15 cellular contexts compared by ENCODE assay signal in genomic region chr6:84026721-84027164, GRCh38. TPM values are rescaled to one million over a fixed set of nuclear protein-coding genes. Genes with fewer than 3 reads are reported as not detected.
DNase-seq lines count a peak whose midpoint lies in the region; ATAC-seq, FAIRE-seq and TF ChIP-seq lines count a peak whose summit lies in the region.
"Had no signal": no experiment of that assay in that cellular context is flagged by ENCODE, and none has a peak within 500 bp of the region (broad histone marks: within the 10 kb centered on the region; RNA-seq: fewer than 3 reads in every experiment).

No MANE protein-coding gene starts in this region.

- H3K4me3 ChIP-seq in GM23338 = no peak overlapping the region
- no peak overlapping the region for H3K4me3 ChIP-seq in adipocyte (ENCODE audit: low read length)
- no peak overlapping the region for H3K4me3 ChIP-seq in keratinocyte (ENCODE audit: control insufficient read depth in 2 of 3, extremely low read depth in 1 of 3, insufficient read depth in 2 of 3, low read depth in 1 of 3, low read length in 3 of 3)
- peak overlapping the region; percentile 19 for H3K4me3 ChIP-seq in suprapubic skin
- H3K4me3 ChIP-seq: right atrium auricular region had no signal

- dilution Hi-C loops in keratinocyte (cut with MboI; ENCODE audit: extremely low pct_ligation_motif_present, low sequenced_read_pairs) = no loop called here

- peaks cover 4% of the 10 kb centered on the region; the same call in 2 of the 3 replicates for H3K9me3 Mint-ChIP-seq in GM23338

- no peaks in the 10 kb centered on the region for H3F3A ChIP-seq in GM23338 (replicated peaks; ENCODE audit: low read depth)

- H3K9me3 ChIP-seq in adipocyte (ENCODE audit: control insufficient read depth, low read length) = no peaks in the 10 kb centered on the region
- no peaks in the 10 kb centered on the region for H3K9me3 ChIP-seq in keratinocyte (ENCODE audit: control insufficient read depth, low read depth, low read length)
- no peaks in the 10 kb centered on the region for H3K9me3 ChIP-seq in suprapubic skin
- H3K9me3 ChIP-seq: right atrium auricular region had no signal

- no peak for TF ChIP-seq EP300 in suprapubic skin (IDR thresholded peaks at IDR 0.05)

- H3K36me3 ChIP-seq in GM23338 (ENCODE audit: insufficient read depth) (no peaks in the 10 kb centered on the region), adipocyte (ENCODE audit: control insufficient read depth, insufficient read depth, low read length, severe bottlenecking) (no peaks in the 10 kb centered on the region), keratinocyte (ENCODE audit: control insufficient read depth in 2 of 2, extremely low read depth in 1 of 2, insufficient read depth in 2 of 2, low read length in 2 of 2) (no peaks in the 10 kb centered on the region), suprapubic skin (no peaks in the 10 kb centered on the region)
- H3K36me3 ChIP-seq: right atrium auricular region had no signal

- H3K27ac Mint-ChIP-seq in GM23338 = no peak overlapping the region
- H3K27ac Mint-ChIP-seq: CD8-positive, alpha-beta T cell; stimulated activated naive B cell treated with anti-CD40 and anti-IgM and Interleukin-4, amounts not matched to agents 10 μg/mL and 1 μg/mL and 100 μg/mL, for 72 hours had no signal

- H3K27me3 ChIP-seq in GM23338 (ENCODE audit: insufficient read depth) (peaks cover 4% of the 10 kb centered on the region; the same call in 1 of the 2 replicates), adipocyte (replicated peaks; ENCODE audit: control insufficient read depth, insufficient read depth, low read length) (no peaks in the 10 kb centered on the region), keratinocyte (ENCODE audit: control insufficient read depth, extremely low read depth, insufficient read depth, low read length) (no peaks in the 10 kb centered on the region), suprapubic skin (no peaks in the 10 kb centered on the region)
- H3K27me3 ChIP-seq: right atrium auricular region had no signal

- FAIRE-seq in keratinocyte (lab: Jason Lieb, UNC) = no peak
- FAIRE-seq: GM18507 had no signal

- DNase-seq in GM23338 (ENCODE audit: low spot score) (no peak), adipocyte (ENCODE audit: low read depth) (peak; percentile 22), keratinocyte (ENCODE audit: low read depth, low spot score) (no peak), suprapubic skin (ENCODE audit: low spot score in 2 of 2) (no peak)
- DNase-seq: activated CD8-positive, alpha-beta memory T cell treated with anti-CD3 and anti-CD28 coated beads for 24 hours; activated gamma-delta T cell treated with Interleukin-2 at 50 U/mL for 16 hours; CD8-positive, alpha-beta T cell; glutamatergic neuron; kidney glomerular epithelial cell; stimulated activated naive B cell treated with anti-CD40 and anti-IgM and Interleukin-4, amounts not matched to agents 10 μg/mL and 1 μg/mL and 100 μg/mL, for 72 hours had no signal

- no peaks in the 10 kb centered on the region for H3K79me2 ChIP-seq in GM23338 (replicated peaks; ENCODE audit: insufficient read depth)
- no peaks in the 10 kb centered on the region for H3K79me2 ChIP-seq in keratinocyte (ENCODE audit: control insufficient read depth, insufficient read depth, low read length)

- H3K4me3 Mint-ChIP-seq in GM23338 = no peak overlapping the region
- H3K4me3 Mint-ChIP-seq: CD8-positive, alpha-beta T cell; stimulated activated naive B cell treated with anti-CD40 and anti-IgM and Interleukin-4, amounts not matched to agents 10 μg/mL and 1 μg/mL and 100 μg/mL, for 72 hours had no signal

- peak overlapping the region; percentile 66 for H2AFZ ChIP-seq in GM23338
- H2AFZ ChIP-seq in keratinocyte (ENCODE audit: control insufficient read depth, low read length) = peak overlapping the region; percentile 42

- no peaks in the 10 kb centered on the region for H3K9me1 ChIP-seq in keratinocyte (ENCODE audit: control insufficient read depth, extremely low read depth, insufficient read depth, low read length)

- no peak overlapping the region for H3K27ac ChIP-seq in GM23338 (ENCODE audit: low read depth)
- no peak overlapping the region for H3K27ac ChIP-seq in keratinocyte (ENCODE audit: control insufficient read depth, insufficient read depth, low read length)
- no peak overlapping the region for H3K27ac ChIP-seq in suprapubic skin

- no peak for TF ChIP-seq POLR2A in suprapubic skin (IDR thresholded peaks at IDR 0.05)

- H3K27me3 Mint-ChIP-seq in GM23338 (ENCODE audit: insufficient read depth, low read depth, poor library complexity) = peaks cover 2% of the 10 kb centered on the region

- H3K4me2 ChIP-seq in GM23338 (no peak overlapping the region), keratinocyte (ENCODE audit: control insufficient read depth, extremely low read depth, insufficient read depth, low read depth, low read length) (peak overlapping the region; percentile 69)

- peaks cover 7% of the 10 kb centered on the region for H3K4me1 ChIP-seq in GM23338 (ENCODE audit: insufficient read depth)
- H3K4me1 ChIP-seq in adipocyte (ENCODE audit: control insufficient read depth, insufficient read depth, low read length) = peaks cover 13% of the 10 kb centered on the region
- peaks cover 19% of the 10 kb centered on the region for H3K4me1 ChIP-seq in keratinocyte (ENCODE audit: control insufficient read depth, extremely low read depth, insufficient read depth, low read length)
- H3K4me1 ChIP-seq in suprapubic skin = peaks cover 20% of the 10 kb centered on the region
- H3K4me1 ChIP-seq: right atrium auricular region had no signal

- H3K4me1 Mint-ChIP-seq in GM23338 = no peaks in the 10 kb centered on the region
- H3K4me1 Mint-ChIP-seq: stimulated activated naive B cell treated with anti-CD40 and anti-IgM and Interleukin-4, amounts not matched to agents 10 μg/mL and 1 μg/mL and 100 μg/mL, for 72 hours had no signal

- H4K20me1 ChIP-seq in GM23338 (replicated peaks; ENCODE audit: insufficient read depth) (no peaks in the 10 kb centered on the region), keratinocyte (ENCODE audit: control insufficient read depth, extremely low read depth, insufficient read depth, low read length) (no peaks in the 10 kb centered on the region)

- TF ChIP-seq CTCF in GM23338 (conservative IDR thresholded peaks at IDR 0.05; ENCODE audit: low read depth in 2 of 2) (no peak), keratinocyte (optimal IDR thresholded peaks at IDR 0.05 in 1 of 3, IDR thresholded peaks at IDR 0.05 in 1 of 3, conservative IDR thresholded peaks at IDR 0.05 in 1 of 3; ENCODE audit: extremely low read depth in 1 of 3, insufficient read depth in 2 of 3, low read length in 3 of 3) (no peak), suprapubic skin (IDR thresholded peaks at IDR 0.05) (no peak)

- 26% methylated on average over 5 of the region's 5 CpGs for WGBS in suprapubic skin

- ATAC-seq in GM23338 = no peak
- ATAC-seq in activated CD4-positive, CD25-positive, alpha-beta regulatory T cell treated with anti-CD3 and anti-CD28 coated beads, Interleukin-2, amount 50 U/mL, for 24 hours = no peak
- no peak for ATAC-seq in HG03442 (IDR thresholded peaks at IDR 0.05; ENCODE audit: unreplicated experiment)
- ATAC-seq in GM19351 (IDR thresholded peaks at IDR 0.05; ENCODE audit: unreplicated experiment) = no peak
- ATAC-seq: CD8-positive, alpha-beta T cell; stimulated activated naive B cell treated with anti-CD40 and anti-IgM and Interleukin-4, amounts not matched to agents 10 μg/mL and 1 μg/mL and 100 μg/mL, for 72 hours had no signal

- H3K9me2 ChIP-seq in GM23338 (ENCODE audit: insufficient read depth) = peaks cover 11% of the 10 kb centered on the region; the same call in 1 of the 2 replicates

- H3K36me3 Mint-ChIP-seq in GM23338 (ENCODE audit: low read depth) = no peaks in the 10 kb centered on the region
- H3K36me3 Mint-ChIP-seq: CD8-positive, alpha-beta T cell; stimulated activated naive B cell treated with anti-CD40 and anti-IgM and Interleukin-4, amounts not matched to agents 10 μg/mL and 1 μg/mL and 100 μg/mL, for 72 hours had no signal

- H3K9ac ChIP-seq in adipocyte (ENCODE audit: low read length) (no peak overlapping the region), keratinocyte (ENCODE audit: control insufficient read depth, extremely low read depth, insufficient read depth, low read length) (no peak overlapping the region)

TF ChIP-seq in GM23338, 12 proteins besides CTCF, POLR2A, EP300 and RAD21 (continues in another document):
- TF ChIP-seq ZNF114 (CRISPR knock-in tag; IDR thresholded peaks at IDR 0.05) = no peak
- no peak for TF ChIP-seq NANOG (IDR thresholded peaks at IDR 0.05; ENCODE audit: borderline replicate concordance)

RNA-seq across cellular contexts. Expression of gene MRAP2, which starts 6.8 kb away (rescaled TPM):
- 10.2 and 13.5 TPM in 2 replicates for total RNA-seq in GM23338 (2014; rRNA removed; shearing (Covaris generic))
- polyA plus RNA-seq in GM23338 (2016; fragmentation: Nextera tagmentation; extraction: Ambion mirVana) (6.1 and 6.8 TPM in 2 replicates), keratinocyte (2.4 to 4.1 TPM (median 3.0 TPM) in 3 replicates)
- 0.12 TPM for polyA plus RNA-seq in keratinocyte (2011; ENCODE audit: low read depth)
- polyA plus RNA-seq in keratinocyte (2011; cell fraction: cytosol; rRNA removed) = 3.3 and 6.2 TPM in 2 replicates
- 2.6 and 2.8 TPM in 2 replicates for polyA plus RNA-seq in keratinocyte (2011; cell fraction: nucleus; rRNA removed)
- polyA plus RNA-seq in keratinocyte (2012; ENCODE audit: low replicate concordance) = 0.37 and 1.8 TPM in 2 replicates
- polyA minus RNA-seq in keratinocyte = 0.62 to 3.6 TPM (median 3.1 TPM) in 3 replicates
- polyA minus RNA-seq in keratinocyte (2011; cell fraction: cytosol; rRNA and poly(A)+ RNA removed) = 2.1 TPM
- 0.74 and 1.5 TPM in 2 replicates for polyA minus RNA-seq in keratinocyte (2011; cell fraction: nucleus; rRNA and poly(A)+ RNA removed)
- 1 to 10 TPM; 1.2 to 2.8 (median 1.8) TPM for total RNA-seq in suprapubic skin
- total RNA-seq: CD8-positive, alpha-beta T cell had no signal
